8 cellular contexts compared by ENCODE assay signal in genomic region chr20:3172933-3173581, GRCh38. TPM values are rescaled to one million over a fixed set of nuclear protein-coding genes. Genes with fewer than 3 reads are reported as not detected.
DNase-seq lines count a peak whose midpoint lies in the region; ATAC-seq and TF ChIP-seq lines count a peak whose summit lies in the region.

Gene LZTS3 (minus strand): TSS chr20:3173549. CDS start chr20:3167163, 6,386 bp downstream.

- peaks cover 24% of the 10 kb centered on the region for H3K4me1 Mint-ChIP-seq in CD14-positive monocyte
- H3K4me1 Mint-ChIP-seq in activated T-helper 1 cell treated with anti-CD3 and anti-CD28 coated beads, Interleukin-12 subunit alpha, Interleukin-12 subunit beta, Interleukin-2, Interleukin-4 antibody, amounts not matched to agents 30 ng/mL and 10 ng/mL and 1 ng/mL, durations not matched to agents 14 hours and 24 hours and 36 hours (ENCODE audit: low read depth): peaks cover 12% of the 10 kb centered on the region

- no peaks in the 10 kb centered on the region for H3K79me2 ChIP-seq in PC-3 (ENCODE audit: low read length)

- peaks cover 0 to 19% (median 4%) of the 10 kb centered on the region in 7 donors for H3K9me3 Mint-ChIP-seq in CD14-positive monocyte
- H3K9me3 Mint-ChIP-seq in activated T-helper 1 cell treated with anti-CD3 and anti-CD28 coated beads, Interleukin-12 subunit alpha, Interleukin-12 subunit beta, Interleukin-2, Interleukin-4 antibody, amounts not matched to agents 30 ng/mL and 10 ng/mL and 1 ng/mL, durations not matched to agents 14 hours and 24 hours and 36 hours: no peaks in the 10 kb centered on the region

- peak within 1 kb of the TSS; percentile 100 for H2AFZ ChIP-seq in PC-3 (ENCODE audit: low read length)

- H3K36me3 Mint-ChIP-seq in CD14-positive monocyte: peaks cover 0 to 7% of the 10 kb centered on the region in 2 donors
- H3K36me3 Mint-ChIP-seq in activated T-helper 1 cell treated with anti-CD3 and anti-CD28 coated beads, Interleukin-12 subunit alpha, Interleukin-12 subunit beta, Interleukin-2, Interleukin-4 antibody, amounts not matched to agents 30 ng/mL and 10 ng/mL and 1 ng/mL, durations not matched to agents 14 hours and 24 hours and 36 hours (ENCODE audit: low read depth): peaks cover 5% of the 10 kb centered on the region

- peak; percentile 63 for DNase-seq in CD14-positive monocyte (ENCODE audit: low spot score)
- peak; percentile 35 for DNase-seq in PC-3
- DNase-seq in activated T-helper 1 cell treated with anti-CD3 and anti-CD28 coated beads, Interleukin-12 subunit alpha, Interleukin-12 subunit beta, Interleukin-2, Interleukin-4 antibody, amounts not matched to agents 30 ng/mL and 10 ng/mL and 1 ng/mL, durations not matched to agents 14 hours and 24 hours and 36 hours (ENCODE audit: low spot score): peak; percentile 77
- peak; percentile 22 for DNase-seq in fibroblast of the aortic adventitia (ENCODE audit: low read depth)

- intact Hi-C loops in CD14-positive monocyte (cut with micrococcal nuclease) (no loop called here), PC-3 (cut with micrococcal nuclease) (loop anchor here (1.0 kb wide), 1 partner anchor 31 kb away; the partner anchor contains the start of gene DDRGK1)
- intact Hi-C loops in activated T-helper 1 cell treated with anti-CD3 and anti-CD28 coated beads, Interleukin-12 subunit alpha, Interleukin-12 subunit beta, Interleukin-2, Interleukin-4 antibody, amounts not matched to agents 30 ng/mL and 10 ng/mL and 1 ng/mL, durations not matched to agents 14 hours and 24 hours and 36 hours (cut with micrococcal nuclease): loop anchor here (1.0 kb wide), 4 partner anchors 14 to 235 kb away; partner anchors contain the start of genes DDRGK1, FASTKD5, ITPA and UBOX5

- H3K4me3 ChIP-seq in PC-3 (ENCODE audit: low read length) (peak within 1 kb of the TSS; percentile 92), fibroblast of the aortic adventitia (ENCODE audit: low read depth, low read length) (peak within 1 kb of the TSS; percentile 88), neutrophil (ENCODE audit: low read depth in 1 of 2, low read length in 1 of 2) (peak within 1 kb of the TSS; percentile 81 to 96), subcutaneous abdominal adipose tissue (ENCODE audit: low read depth in 1 of 5, low read length in 5 of 5) (peak within 1 kb of the TSS; percentile 79 to 95 (median 93))

- H3K27me3 ChIP-seq in PC-3 (ENCODE audit: low read length): no peaks in the 10 kb centered on the region
- H3K27me3 ChIP-seq in neutrophil: peaks cover 91% of the 10 kb centered on the region
- H3K27me3 ChIP-seq in subcutaneous abdominal adipose tissue (ENCODE audit: control insufficient read depth in 5 of 5, insufficient read depth in 4 of 5, low read length in 5 of 5): peaks cover 0 to 6% (median 3%) of the 10 kb centered on the region in 5 donors

- peak within 1 kb of the TSS; percentile 89 for H3K4me2 ChIP-seq in PC-3 (ENCODE audit: low read length)

- no TSS peak for BruUV-seq in PC-3 (replicated peaks; lab: Mats Ljungman, UMichigan)

- TF ChIP-seq CTCF in CD14-positive monocyte (IDR thresholded peaks at IDR 0.05): no peak
- TF ChIP-seq CTCF in PC-3 (conservative IDR thresholded peaks at IDR 0.05; ENCODE audit: low read depth, low read length): no peak
- no peak for TF ChIP-seq CTCF in fibroblast of the aortic adventitia (IDR thresholded peaks at IDR 0.05; ENCODE audit: insufficient read depth, low read length)
- no peak for TF ChIP-seq CTCF in neutrophil (IDR thresholded peaks at IDR 0.05)

- H3K27ac Mint-ChIP-seq in CD14-positive monocyte: peak within 1 kb of the TSS in 5 of 7 donors; percentile 3 to 76 (median 48)
- no peak within 1 kb of the TSS for H3K27ac Mint-ChIP-seq in activated T-helper 1 cell treated with anti-CD3 and anti-CD28 coated beads, Interleukin-12 subunit alpha, Interleukin-12 subunit beta, Interleukin-2, Interleukin-4 antibody, amounts not matched to agents 30 ng/mL and 10 ng/mL and 1 ng/mL, durations not matched to agents 14 hours and 24 hours and 36 hours

- CTCF ChIA-PET in PC-3 (lab: Charles Lee): no interaction called here

- no peaks in the 10 kb centered on the region for H4K20me1 ChIP-seq in PC-3 (ENCODE audit: low read length)

- H3K9me3 ChIP-seq in PC-3 (ENCODE audit: low read length): no peaks in the 10 kb centered on the region
- H3K9me3 ChIP-seq in neutrophil: no peaks in the 10 kb centered on the region
- H3K9me3 ChIP-seq in subcutaneous abdominal adipose tissue (ENCODE audit: control insufficient read depth in 5 of 5, low read length in 5 of 5): no peaks in the 10 kb centered on the region

- H3K27ac ChIP-seq in PC-3 (ENCODE audit: low read length) (no peak within 1 kb of the TSS), neutrophil (peak within 1 kb of the TSS; percentile 10), subcutaneous abdominal adipose tissue (ENCODE audit: low read depth, low read length) (peak within 1 kb of the TSS; percentile 57)

- POLR2A ChIA-PET in PC-3 (lab: Charles Lee; ENCODE audit: unreplicated experiment): no interaction called here

- peaks cover 69 to 81% (median 75%) of the 10 kb centered on the region in 3 donors for H3K27me3 Mint-ChIP-seq in CD14-positive monocyte (ENCODE audit: low read depth in 3 of 3)
- peaks cover 50% of the 10 kb centered on the region for H3K27me3 Mint-ChIP-seq in activated T-helper 1 cell treated with anti-CD3 and anti-CD28 coated beads, Interleukin-12 subunit alpha, Interleukin-12 subunit beta, Interleukin-2, Interleukin-4 antibody, amounts not matched to agents 30 ng/mL and 10 ng/mL and 1 ng/mL, durations not matched to agents 14 hours and 24 hours and 36 hours (ENCODE audit: insufficient read depth)

- H3F3A ChIP-seq in PC-3 (ENCODE audit: low read length, unreplicated experiment): no peaks in the 10 kb centered on the region

- H3K4me1 ChIP-seq in PC-3 (ENCODE audit: insufficient read depth, low read length) (peaks cover 12% of the 10 kb centered on the region), neutrophil (ENCODE audit: control insufficient read depth in 1 of 2, insufficient read depth in 1 of 2, low read depth in 1 of 2, low read length in 1 of 2) (peaks cover 12 to 18% of the 10 kb centered on the region in 2 experiments), subcutaneous abdominal adipose tissue (ENCODE audit: control insufficient read depth in 5 of 5, insufficient read depth in 5 of 5, low read length in 5 of 5) (peaks cover 4 to 30% (median 27%) of the 10 kb centered on the region in 5 donors)

- H3K36me3 ChIP-seq in PC-3 (ENCODE audit: low read depth, low read length) (no peaks in the 10 kb centered on the region), neutrophil (no peaks in the 10 kb centered on the region), subcutaneous abdominal adipose tissue (ENCODE audit: control insufficient read depth in 5 of 5, insufficient read depth in 5 of 5, low read length in 5 of 5) (no peaks in the 10 kb centered on the region)

- H3K9ac ChIP-seq in PC-3 (ENCODE audit: low read length): peak within 1 kb of the TSS; percentile 41
- H3K9ac ChIP-seq in subcutaneous abdominal adipose tissue (ENCODE audit: low read length in 5 of 5): peak within 1 kb of the TSS; percentile 68 to 88 (median 79)

- no peaks in the 10 kb centered on the region for H3K9me2 ChIP-seq in PC-3 (replicated peaks; ENCODE audit: low read length)

- ATAC-seq in GM19397 (IDR thresholded peaks at IDR 0.05; ENCODE audit: unreplicated experiment) (peak; percentile 36), HG03521 (IDR thresholded peaks at IDR 0.05; ENCODE audit: unreplicated experiment) (peak; percentile 39), PC-3 (peak; percentile 32)

- H3K4me3 Mint-ChIP-seq in CD14-positive monocyte: peak within 1 kb of the TSS; percentile 86 to 94
- H3K4me3 Mint-ChIP-seq in activated T-helper 1 cell treated with anti-CD3 and anti-CD28 coated beads, Interleukin-12 subunit alpha, Interleukin-12 subunit beta, Interleukin-2, Interleukin-4 antibody, amounts not matched to agents 30 ng/mL and 10 ng/mL and 1 ng/mL, durations not matched to agents 14 hours and 24 hours and 36 hours: peak within 1 kb of the TSS; percentile 85

RNA-seq across cellular contexts. Expression of gene LZTS3, which starts in this region (rescaled TPM):
- polyA plus RNA-seq in CD14-positive monocyte: under 1 TPM in 1 of 2 donors, not detected in 1; 0.05 TPM
- total RNA-seq in PC-3 (2014; rRNA removed) (6.4 and 8.9 TPM in 2 replicates), fibroblast of the aortic adventitia (ENCODE audit: low replicate concordance) (3.6 and 11.6 TPM in 2 replicates)
- 0.54 and 0.78 TPM in 2 replicates for total RNA-seq in activated T-helper 1 cell treated with anti-CD3 and anti-CD28 coated beads, Interleukin-12 subunit alpha, Interleukin-12 subunit beta, Interleukin-2, Interleukin-4 antibody, amounts not matched to agents 30 ng/mL and 10 ng/mL and 1 ng/mL, durations not matched to agents 14 hours and 24 hours and 36 hours

Comparison
In these comparisons a context has a peak if more than half of its experiments do, and no peak if none do; other contexts are left out.
1. Peak in DNase-seq in CD14-positive monocyte; RNA of the gene not detected or under 1 TPM.
2. Peak in DNase-seq in activated T-helper 1 cell treated with anti-CD3 and anti-CD28 coated beads, Interleukin-12 subunit alpha, Interleukin-12 subunit beta, Interleukin-2, Interleukin-4 antibody, amounts not matched to agents 30 ng/mL and 10 ng/mL and 1 ng/mL, durations not matched to agents 14 hours and 24 hours and 36 hours; RNA of the gene not detected or under 1 TPM.
3. DNase-seq: peak in every context shown above with its lines; median percentile 77 in activated T-helper 1 cell treated with anti-CD3 and anti-CD28 coated beads, Interleukin-12 subunit alpha, Interleukin-12 subunit beta, Interleukin-2, Interleukin-4 antibody, amounts not matched to agents 30 ng/mL and 10 ng/mL and 1 ng/mL, durations not matched to agents 14 hours and 24 hours and 36 hours; 63 in CD14-positive monocyte; 35 in PC-3; 22 in fibroblast of the aortic adventitia.
4. intact Hi-C loops: an anchor here in PC-3 (1.0 kb wide) and activated T-helper 1 cell treated with anti-CD3 and anti-CD28 coated beads, Interleukin-12 subunit alpha, Interleukin-12 subunit beta, Interleukin-2, Interleukin-4 antibody, amounts not matched to agents 30 ng/mL and 10 ng/mL and 1 ng/mL, durations not matched to agents 14 hours and 24 hours and 36 hours (1.0 kb wide); none called in CD14-positive monocyte.